In genomic region chr10:48464871-48465736, GRCh38 we compare ENCODE assay signal across 11 cellular contexts.
A peak's percentile ranks its signal among the peaks of the same experiment; 100 is the strongest.
DNase-seq lines count a peak whose midpoint lies in the region; ATAC-seq, FAIRE-seq and TF ChIP-seq lines count a peak whose summit lies in the region.
"Had no signal": no experiment of that assay in that cellular context is flagged by ENCODE, and none has a peak within 500 bp of the region (broad histone marks: within the 10 kb centered on the region; RNA-seq: fewer than 3 reads in every experiment).

No MANE protein-coding gene starts in this region.

- H3K36me3 ChIP-seq in heart right ventricle (no peaks in the 10 kb centered on the region), pancreas (no peaks in the 10 kb centered on the region)

- no peak for FAIRE-seq in pancreas (lab: Jason Lieb, UNC)

- H3K9me3 Mint-ChIP-seq in WTC11, result peaks cover 5% of the 10 kb centered on the region; the same call in 1 of the 2 replicates
- H3K9me3 Mint-ChIP-seq in activated CD4-positive, alpha-beta T cell treated with anti-CD3 and anti-CD28 coated beads, Interleukin-2, amount 10 ng/mL, durations not matched to agents 7 days and 5 days, result no peaks in the 10 kb centered on the region
- H3K9me3 Mint-ChIP-seq: CD4-positive, alpha-beta T cell had no signal

- peak overlapping the region in 7 of 10 donors; percentile 47 to 82 (median 67) for H3K27ac ChIP-seq in heart right ventricle
- H3K27ac ChIP-seq in pancreas, result peak overlapping the region in 1 of 4 donors; percentile 22
- H3K27ac ChIP-seq: GM23248 had no signal

- ATAC-seq in WTC11 (no peak), heart right ventricle (peak; percentile 69 to 94 (median 86)), pancreas (peak in 3 of 4 donors; percentile 53 to 67 (median 57)), HG03159 (IDR thresholded peaks at IDR 0.05; ENCODE audit: unreplicated experiment) (no peak)
- ATAC-seq: activated CD8-positive, alpha-beta T cell treated with anti-CD3 and anti-CD28 coated beads, Interleukin-2, amount 10 ng/mL, durations not matched to agents 7 days and 5 days had no signal

- H3K9me3 ChIP-seq in heart right ventricle (no peaks in the 10 kb centered on the region), pancreas (no peaks in the 10 kb centered on the region)

- peaks cover 3% of the 10 kb centered on the region for H3K36me3 Mint-ChIP-seq in WTC11
- H3K36me3 Mint-ChIP-seq in activated CD4-positive, alpha-beta T cell treated with anti-CD3 and anti-CD28 coated beads, Interleukin-2, amount 10 ng/mL, durations not matched to agents 7 days and 5 days (ENCODE audit: low read depth), result no peaks in the 10 kb centered on the region

- peak; percentile 57 for DNase-seq in ELF-1 (ENCODE audit: low read depth, low spot score)
- no peak for DNase-seq in WTC11 (ENCODE audit: low spot score)
- DNase-seq in heart right ventricle, result peak; percentile 64 to 66
- peak in 2 of 6 donors; percentile 15 to 58 for DNase-seq in pancreas
- DNase-seq in COLO668 (lab: John Stamatoyannopoulos, UW; ENCODE audit: unreplicated experiment), result no peak
- no peak for DNase-seq in SK-N-DZ (ENCODE audit: low spot score)
- no peak for DNase-seq in activated CD4-positive, alpha-beta T cell treated with anti-CD3 and anti-CD28 coated beads, Interleukin-2, amount 10 ng/mL, durations not matched to agents 7 days and 5 days
- DNase-seq: activated CD8-positive, alpha-beta T cell treated with anti-CD3 and anti-CD28 coated beads, Interleukin-2, amount 10 ng/mL, durations not matched to agents 7 days and 5 days; GM23248 had no signal

- intact Hi-C loops in heart right ventricle (cut with DNase I), result no loop called here
- intact Hi-C loops in pancreas (cut with DNase I), result no loop called here

- H3K4me3 Mint-ChIP-seq in WTC11, result peak overlapping the region; percentile 34; the same call in 1 of the 2 replicates
- no peak overlapping the region for H3K4me3 Mint-ChIP-seq in activated CD4-positive, alpha-beta T cell treated with anti-CD3 and anti-CD28 coated beads, Interleukin-2, amount 10 ng/mL, durations not matched to agents 7 days and 5 days
- H3K4me3 Mint-ChIP-seq: activated CD8-positive, alpha-beta T cell treated with anti-CD3 and anti-CD28 coated beads, Interleukin-2, amount 10 ng/mL, durations not matched to agents 7 days and 5 days; CD4-positive, alpha-beta T cell had no signal

- peaks cover 29% of the 10 kb centered on the region for H3K4me1 Mint-ChIP-seq in WTC11
- peaks cover 4% of the 10 kb centered on the region for H3K4me1 Mint-ChIP-seq in activated CD4-positive, alpha-beta T cell treated with anti-CD3 and anti-CD28 coated beads, Interleukin-2, amount 10 ng/mL, durations not matched to agents 7 days and 5 days

- CTCF ChIA-PET in WTC11 (lab: Charles Lee), result interaction anchor here (1.3 to 3.6 kb wide), 3 partner anchors 20 to 191 kb away, joined by 3 to 34 read pairs (median 11); no protein-coding TSS in a partner anchor
- CTCF ChIA-PET in activated CD4-positive, alpha-beta T cell treated with anti-CD3 and anti-CD28 coated beads, Interleukin-2, amount 10 ng/mL, durations not matched to agents 7 days and 5 days (lab: Charles Lee), result interaction anchor here (1.0 kb wide), 1 partner anchor 9 kb away, joined by 3 read pairs; no protein-coding TSS in a partner anchor

- H3K4me1 ChIP-seq in heart right ventricle (peaks cover 0 to 44% (median 15%) of the 10 kb centered on the region in 9 donors), pancreas (no peaks in the 10 kb centered on the region)

- H3K4me3 ChIP-seq in heart right ventricle, result peak overlapping the region in 7 of 10 donors; percentile 4 to 29 (median 17)
- H3K4me3 ChIP-seq in pancreas, result no peak overlapping the region
- H3K4me3 ChIP-seq: GM23248 had no signal

- H3K27me3 ChIP-seq in heart right ventricle (peaks cover 0 to 7% (median 6%) of the 10 kb centered on the region in 7 donors), pancreas (no peaks in the 10 kb centered on the region)

- H3K27ac Mint-ChIP-seq in WTC11, result no peak overlapping the region
- H3K27ac Mint-ChIP-seq in activated CD4-positive, alpha-beta T cell treated with anti-CD3 and anti-CD28 coated beads, Interleukin-2, amount 10 ng/mL, durations not matched to agents 7 days and 5 days, result no peak overlapping the region
- H3K27ac Mint-ChIP-seq: activated CD8-positive, alpha-beta T cell treated with anti-CD3 and anti-CD28 coated beads, Interleukin-2, amount 10 ng/mL, durations not matched to agents 7 days and 5 days; CD4-positive, alpha-beta T cell had no signal

- POLR2A ChIA-PET in WTC11 (lab: Charles Lee), result interaction anchor here (1.0 kb wide), 1 partner anchor 8 kb away, joined by 3 read pairs; no protein-coding TSS in a partner anchor
- POLR2A ChIA-PET in activated CD4-positive, alpha-beta T cell treated with anti-CD3 and anti-CD28 coated beads, Interleukin-2, amount 10 ng/mL, durations not matched to agents 7 days and 5 days (lab: Charles Lee), result no interaction called here

- WGBS in heart right ventricle, 2 donors, result 47 to 55% methylated on average over 27 of the region's 27 CpGs
- 69 to 76% methylated on average over 27 of the region's 27 CpGs for WGBS in pancreas, 2 donors

- no peak for TF ChIP-seq CTCF in WTC11 (IDR thresholded peaks at IDR 0.05)
- TF ChIP-seq CTCF in heart right ventricle (IDR thresholded peaks at IDR 0.05), result no peak
- TF ChIP-seq CTCF in pancreas (IDR thresholded peaks at IDR 0.05), result no peak

- H3K27me3 Mint-ChIP-seq in WTC11 (ENCODE audit: low read depth), result peaks cover 15% of the 10 kb centered on the region
- H3K27me3 Mint-ChIP-seq in activated CD4-positive, alpha-beta T cell treated with anti-CD3 and anti-CD28 coated beads, Interleukin-2, amount 10 ng/mL, durations not matched to agents 7 days and 5 days, result no peaks in the 10 kb centered on the region
- H3K27me3 Mint-ChIP-seq: CD4-positive, alpha-beta T cell had no signal

TF ChIP-seq in WTC11, 78 proteins besides CTCF, POLR2A, EP300 and RAD21:
- no peak for TF ChIP-seq ESRRA (CRISPR knock-in tag; IDR thresholded peaks at IDR 0.05; ENCODE audit: borderline replicate concordance)
- no peak for TF ChIP-seq ZSCAN18 (CRISPR knock-in tag; IDR thresholded peaks at IDR 0.05)
- TF ChIP-seq TEAD4 (CRISPR knock-in tag; IDR thresholded peaks at IDR 0.05), result no peak

Comparison
In these comparisons a context has a peak if more than half of its experiments do, and no peak if none do; other contexts are left out.
1. DNase-seq: peak in ELF-1 (single experiment) and heart right ventricle (2 of 2); none in WTC11 (single experiment), COLO668 (single experiment), SK-N-DZ (single experiment) and activated CD4-positive, alpha-beta T cell treated with anti-CD3 and anti-CD28 coated beads, Interleukin-2, amount 10 ng/mL, durations not matched to agents 7 days and 5 days (single experiment).
2. ATAC-seq: peak in heart right ventricle (8 of 8) and pancreas (3 of 4); none in WTC11 (single experiment) and HG03159 (single experiment).
3. H3K4me3 ChIP-seq: peak in heart right ventricle (7 of 10); none in pancreas (0 of 4).